ENCODE assay signal across 14 cellular contexts in genomic region chr20:13700761-13701160, GRCh38.
A peak's percentile ranks its signal among the peaks of the same experiment; 100 is the strongest.
DNase-seq lines count a peak whose midpoint lies in the region; ATAC-seq and TF ChIP-seq lines count a peak whose summit lies in the region.
"Had no signal": no experiment of that assay in that cellular context is flagged by ENCODE, and none has a peak within 500 bp of the region (broad histone marks: within the 10 kb centered on the region; RNA-seq: fewer than 3 reads in every experiment).

No MANE protein-coding gene starts in this region.

- H3K9me3 ChIP-seq in thoracic aorta, result no peaks in the 10 kb centered on the region
- H3K9me3 ChIP-seq in sigmoid colon, result no peaks in the 10 kb centered on the region

- H3K27me3 ChIP-seq in thoracic aorta (replicated peaks; ENCODE audit: insufficient read depth) (no peaks in the 10 kb centered on the region), sigmoid colon (no peaks in the 10 kb centered on the region)

- peak overlapping the region; percentile 55 for H3K27ac ChIP-seq in VCaP
- H3K27ac ChIP-seq in thoracic aorta, result peak overlapping the region; percentile 66 to 73
- H3K27ac ChIP-seq in sigmoid colon, result no peak overlapping the region
- H3K27ac ChIP-seq: C4-2B had no signal

- TF ChIP-seq EP300 in sigmoid colon (IDR thresholded peaks at IDR 0.05), result no peak

- peak; percentile 85 for ATAC-seq in thoracic aorta (ENCODE audit: insufficient number of reproducible peaks, low FRiP score, low read depth)
- ATAC-seq: GM12878 had no signal

- no peak for TF ChIP-seq POLR2A in sigmoid colon (IDR thresholded peaks at IDR 0.05)

- intact Hi-C loops in sigmoid colon (cut with DNase I), result no loop called here

- H3K4me3 ChIP-seq in thoracic aorta, result no peak overlapping the region
- H3K4me3 ChIP-seq in sigmoid colon, result no peak overlapping the region
- H3K4me3 ChIP-seq: GM12878 had no signal

- H3K4me1 ChIP-seq in thoracic aorta (ENCODE audit: control insufficient read depth in 1 of 2, low read depth in 2 of 2) (peaks cover 0 to 25% of the 10 kb centered on the region in 2 donors), sigmoid colon (no peaks in the 10 kb centered on the region)

- DNase-seq in EH (ENCODE audit: low read depth), result peak; percentile 13
- DNase-seq in thoracic aorta (ENCODE audit: low spot score), result no peak
- DNase-seq in NAMALWA (ENCODE audit: low spot score), result no peak
- no peak for DNase-seq in stimulated activated CD4-positive, alpha-beta T cell treated with anti-CD3 and anti-CD28 coated beads, Interleukin-4, amount 100 ng/mL, for 4 hours
- DNase-seq in sigmoid colon, result no peak
- DNase-seq: AML-193; CD4-positive, alpha-beta memory T cell; DMS153; DMS79; EL; H9 had no signal

- TF ChIP-seq CTCF in VCaP (conservative IDR thresholded peaks at IDR 0.05), result no peak
- TF ChIP-seq CTCF in thoracic aorta (IDR thresholded peaks at IDR 0.05), result no peak
- no peak for TF ChIP-seq CTCF in sigmoid colon (IDR thresholded peaks at IDR 0.05)

- no peaks in the 10 kb centered on the region for H3K36me3 ChIP-seq in thoracic aorta
- H3K36me3 ChIP-seq in sigmoid colon, result no peaks in the 10 kb centered on the region

Comparison
In these comparisons a context has a peak if more than half of its experiments do, and no peak if none do; other contexts are left out.
1. H3K27ac ChIP-seq: peak in VCaP (single experiment) and thoracic aorta (2 of 2); none in sigmoid colon (0 of 4).